ENCODE assay signal across 1 cellular context in the genomic region with DNA sequence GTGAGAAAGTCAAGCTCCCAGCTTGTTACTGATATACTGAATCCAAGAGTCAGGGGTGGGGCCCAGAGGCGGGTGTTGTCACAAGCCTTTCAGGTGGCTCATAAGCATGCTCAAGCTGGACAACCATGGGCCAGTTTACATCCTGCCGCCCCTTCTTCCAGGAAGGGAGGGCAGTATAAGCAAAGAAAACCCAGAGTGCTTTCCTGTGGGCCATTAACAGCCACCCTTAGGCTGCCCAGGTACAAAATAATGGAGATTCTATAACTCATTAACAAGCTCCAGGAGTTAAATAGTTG.
TF ChIP-seq lines count a peak whose summit lies in the region.

No MANE protein-coding gene starts in this region.

TF ChIP-seq in SK-N-SH treated with all-trans-retinoic acid at 6 μM for 48 hours, 23 proteins besides CTCF, POLR2A, EP300 and RAD21 (continued from another document):
- TF ChIP-seq ARNTL (CRISPR knock-in tag; IDR thresholded peaks at IDR 0.05; ENCODE audit: borderline replicate concordance, low read depth) (no peak), ZFP30 (CRISPR knock-in tag; IDR thresholded peaks at IDR 0.05) (no peak)
